In the genomic region with DNA sequence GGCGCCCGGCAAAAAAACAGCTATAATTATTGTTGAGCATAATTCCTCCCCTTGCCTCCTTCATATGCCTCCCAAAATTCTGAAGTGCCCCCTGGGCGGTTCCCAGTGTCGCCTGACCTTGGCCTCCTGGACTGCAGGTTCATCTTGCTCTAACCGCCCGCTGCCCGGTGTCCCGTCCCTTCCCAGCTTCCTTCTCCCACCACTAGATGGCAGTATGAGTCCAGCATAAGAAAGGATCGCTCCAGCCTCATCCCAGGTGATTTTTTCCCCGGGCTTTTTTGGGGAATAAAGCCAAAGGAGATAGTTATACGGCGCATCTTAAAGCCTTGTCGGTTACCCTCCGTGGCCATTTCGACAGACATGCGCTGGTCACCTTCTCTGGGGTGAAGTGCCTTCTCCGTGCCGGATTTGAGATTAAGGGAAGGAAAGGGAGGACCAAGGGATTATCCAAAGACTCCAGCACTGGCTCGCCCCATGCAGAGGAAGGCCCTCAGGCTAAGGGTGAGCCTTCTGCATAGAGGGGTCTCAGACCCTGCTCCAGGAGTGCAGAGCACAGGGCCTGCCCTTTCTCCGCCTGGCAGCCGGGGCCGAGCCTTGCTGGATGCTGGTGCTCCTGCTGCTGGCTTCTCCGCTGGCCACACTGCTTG, we compare ENCODE assay signal across 8 cellular contexts. TPM values are rescaled to one million over a fixed set of nuclear protein-coding genes. Genes with fewer than 3 reads are reported as not detected.
DNase-seq lines count a peak whose midpoint lies in the region; ATAC-seq and TF ChIP-seq lines count a peak whose summit lies in the region.

No MANE protein-coding gene starts in this region.

- no peaks in the 10 kb centered on the region for H3K9me3 Mint-ChIP-seq in CD14-positive monocyte
- no peaks in the 10 kb centered on the region for H3K9me3 Mint-ChIP-seq in activated CD4-positive, alpha-beta T cell treated with anti-CD3 and anti-CD28 coated beads, Interleukin-2, amount 10 ng/mL, durations not matched to agents 7 days and 5 days

- TF ChIP-seq POLR2A in HCT116 (IDR thresholded peaks at IDR 0.05; ENCODE audit: borderline replicate concordance, extremely low read depth, insufficient read depth, insufficient read length), result no peak

- peak overlapping the region in 1 of 2 donors; percentile 73 for H3K4me3 Mint-ChIP-seq in CD14-positive monocyte
- H3K4me3 Mint-ChIP-seq in activated CD4-positive, alpha-beta T cell treated with anti-CD3 and anti-CD28 coated beads, Interleukin-2, amount 10 ng/mL, durations not matched to agents 7 days and 5 days, result no peak overlapping the region

- peak; percentile 66 for DNase-seq in CD14-positive monocyte (ENCODE audit: low spot score)
- DNase-seq in HCT116 (ENCODE audit: low read depth, low spot score), result peak; percentile 59
- DNase-seq in NCI-H345 (lab: John Stamatoyannopoulos, UW), result peak; percentile 85
- peak; percentile 65 for DNase-seq in activated CD4-positive, alpha-beta T cell treated with anti-CD3 and anti-CD28 coated beads, Interleukin-2, amount 10 ng/mL, durations not matched to agents 7 days and 5 days
- DNase-seq in dedifferentiated amniotic fluid mesenchymal stem cell (ENCODE audit: extremely low spot score), result peak; percentile 71
- peak; percentile 61 to 84 for DNase-seq in left lung
- DNase-seq in stimulated activated CD4-positive, alpha-beta T cell treated with anti-CD3 and anti-CD28 coated beads, TNF-alpha, amount 100 ng/mL, for 4 hours (ENCODE audit: low read depth in 3 of 3), result peak; percentile 24 to 48 (median 37)

- peaks cover 5 to 20% (median 5%) of the 10 kb centered on the region in 3 donors for H3K27me3 Mint-ChIP-seq in CD14-positive monocyte (ENCODE audit: low read depth in 3 of 3)
- peaks cover 10% of the 10 kb centered on the region for H3K27me3 Mint-ChIP-seq in activated CD4-positive, alpha-beta T cell treated with anti-CD3 and anti-CD28 coated beads, Interleukin-2, amount 10 ng/mL, durations not matched to agents 7 days and 5 days

- H3K27me3 ChIP-seq in HCT116 (ENCODE audit: insufficient read depth, low read length) (no peaks in the 10 kb centered on the region), left lung (peaks cover 0 to 18% of the 10 kb centered on the region in 2 donors)

- H3K9me3 ChIP-seq in HCT116 (ENCODE audit: control insufficient read depth in 1 of 2, insufficient read depth in 1 of 2, low read depth in 1 of 2, low read length in 2 of 2) (no peaks in the 10 kb centered on the region), left lung (no peaks in the 10 kb centered on the region)

- H3K9ac ChIP-seq in HCT116 (ENCODE audit: low read length), result no peak overlapping the region

- no peaks in the 10 kb centered on the region for H3K9me2 ChIP-seq in HCT116 (ENCODE audit: insufficient read depth)

- H4K20me1 ChIP-seq in HCT116 (ENCODE audit: insufficient read depth), result no peaks in the 10 kb centered on the region

- POLR2A ChIA-PET in HCT116 (lab: Charles Lee), result no interaction called here
- POLR2A ChIA-PET in activated CD4-positive, alpha-beta T cell treated with anti-CD3 and anti-CD28 coated beads, Interleukin-2, amount 10 ng/mL, durations not matched to agents 7 days and 5 days (lab: Charles Lee), result no interaction called here

- CTCF ChIA-PET in HCT116 (lab: Charles Lee), result interaction anchor here (0.6 to 3.9 kb wide), 7 partner anchors 40 to 557 kb away, joined by 3 to 16 read pairs (median 4); no protein-coding TSS in a partner anchor
- CTCF ChIA-PET in activated CD4-positive, alpha-beta T cell treated with anti-CD3 and anti-CD28 coated beads, Interleukin-2, amount 10 ng/mL, durations not matched to agents 7 days and 5 days (lab: Charles Lee), result interaction anchor here (0.6 to 1.5 kb wide), 15 partner anchors 9 to 634 kb away, joined by 3 to 7 read pairs (median 3); no protein-coding TSS in a partner anchor

- intact Hi-C loops in CD14-positive monocyte (cut with micrococcal nuclease), result loop anchor here (5.0 to 10.0 kb wide), 6 partner anchors 259 to 634 kb away; partner anchors contain the start of genes CRYGS (in 2 of the 2) and AHSG (in 1 of the 2)
- intact Hi-C loops in HCT116 (cut with micrococcal nuclease), result loop anchor here (1.0 to 10.0 kb wide), 6 partner anchors 259 to 841 kb away; no protein-coding TSS in a partner anchor
- intact Hi-C loops in left lung (cut with DNase I), result loop anchor here in 1 of 2 donors (5.0 to 10.0 kb wide), 2 partner anchors 294 to 551 kb away; no protein-coding TSS in a partner anchor

- H3K4me1 Mint-ChIP-seq in CD14-positive monocyte, result peaks cover 15% of the 10 kb centered on the region
- peaks cover 5% of the 10 kb centered on the region for H3K4me1 Mint-ChIP-seq in activated CD4-positive, alpha-beta T cell treated with anti-CD3 and anti-CD28 coated beads, Interleukin-2, amount 10 ng/mL, durations not matched to agents 7 days and 5 days

- RAD21 ChIA-PET in HCT116 (lab: Charles Lee; ENCODE audit: low non-redundant PET in 1 of 2, low total read pairs in 2 of 2, uncharacterized antibody in 2 of 2, unreplicated experiment in 2 of 2), result interaction anchor here (1.0 to 1.1 kb wide), 3 partner anchors 259 to 557 kb away, joined by 4 to 6 read pairs (median 4); no protein-coding TSS in a partner anchor

- peak; percentile 98 for TF ChIP-seq RAD21 in HCT116 (IDR thresholded peaks at IDR 0.05; ENCODE audit: low read depth)

- H3K4me1 ChIP-seq in HCT116 (ENCODE audit: control insufficient read depth in 1 of 2, insufficient read depth in 2 of 2, low read length in 2 of 2), result peaks cover 0 to 5% of the 10 kb centered on the region in 2 experiments; a peak in 1 of 4 replicates
- peaks cover 4 to 9% of the 10 kb centered on the region in 2 donors for H3K4me1 ChIP-seq in left lung

- H3K36me3 ChIP-seq in HCT116 (ENCODE audit: control insufficient read depth in 1 of 2, insufficient read depth in 2 of 2, low read length in 2 of 2) (no peaks in the 10 kb centered on the region), left lung (no peaks in the 10 kb centered on the region)

- peak overlapping the region; percentile 45; the same call in 1 of the 2 replicates for H3K4me2 ChIP-seq in HCT116 (ENCODE audit: low read length)

- no peaks in the 10 kb centered on the region for H3K36me3 Mint-ChIP-seq in CD14-positive monocyte
- no peaks in the 10 kb centered on the region for H3K36me3 Mint-ChIP-seq in activated CD4-positive, alpha-beta T cell treated with anti-CD3 and anti-CD28 coated beads, Interleukin-2, amount 10 ng/mL, durations not matched to agents 7 days and 5 days (ENCODE audit: low read depth)

- peak overlapping the region in 1 of 7 donors; percentile 21 for H3K27ac Mint-ChIP-seq in CD14-positive monocyte
- H3K27ac Mint-ChIP-seq in activated CD4-positive, alpha-beta T cell treated with anti-CD3 and anti-CD28 coated beads, Interleukin-2, amount 10 ng/mL, durations not matched to agents 7 days and 5 days, result no peak overlapping the region

- H3K27ac ChIP-seq in HCT116 (ENCODE audit: low read depth, low read length) (no peak overlapping the region), left lung (no peak overlapping the region)

- H3K4me3 ChIP-seq in HCT116 (replicated peaks in 1 of 2; ENCODE audit: low read depth in 1 of 2, low read length in 2 of 2) (no peak overlapping the region), left lung (no peak overlapping the region)

- ATAC-seq in HCT116 (peak; percentile 99), left lung (peak; percentile 99), GM19463 (IDR thresholded peaks at IDR 0.05; ENCODE audit: unreplicated experiment) (no peak)

- no TSS peak for BruUV-seq in HCT116 (replicated peaks; lab: Mats Ljungman, UMichigan)

- H3K79me2 ChIP-seq in HCT116 (ENCODE audit: insufficient read depth, low read length), result no peaks in the 10 kb centered on the region

- TF ChIP-seq CTCF in CD14-positive monocyte (IDR thresholded peaks at IDR 0.05) (peak; percentile 91), HCT116 (IDR thresholded peaks at IDR 0.05 in 2 of 3, conservative IDR thresholded peaks at IDR 0.05 in 1 of 3; ENCODE audit: borderline replicate concordance in 1 of 3, insufficient read depth in 1 of 3, low read depth in 2 of 3, low read length in 2 of 3) (peak; percentile 88 to 96 (median 91)), left lung (IDR thresholded peaks at IDR 0.05) (peak; percentile 84 to 97)

- H2AFZ ChIP-seq in HCT116 (ENCODE audit: low read depth, low read length, poor library complexity, severe bottlenecking), result peak overlapping the region; percentile 81

TF ChIP-seq in HCT116, 20 proteins besides CTCF, POLR2A, EP300 and RAD21:
- TF ChIP-seq, protein P1, sequence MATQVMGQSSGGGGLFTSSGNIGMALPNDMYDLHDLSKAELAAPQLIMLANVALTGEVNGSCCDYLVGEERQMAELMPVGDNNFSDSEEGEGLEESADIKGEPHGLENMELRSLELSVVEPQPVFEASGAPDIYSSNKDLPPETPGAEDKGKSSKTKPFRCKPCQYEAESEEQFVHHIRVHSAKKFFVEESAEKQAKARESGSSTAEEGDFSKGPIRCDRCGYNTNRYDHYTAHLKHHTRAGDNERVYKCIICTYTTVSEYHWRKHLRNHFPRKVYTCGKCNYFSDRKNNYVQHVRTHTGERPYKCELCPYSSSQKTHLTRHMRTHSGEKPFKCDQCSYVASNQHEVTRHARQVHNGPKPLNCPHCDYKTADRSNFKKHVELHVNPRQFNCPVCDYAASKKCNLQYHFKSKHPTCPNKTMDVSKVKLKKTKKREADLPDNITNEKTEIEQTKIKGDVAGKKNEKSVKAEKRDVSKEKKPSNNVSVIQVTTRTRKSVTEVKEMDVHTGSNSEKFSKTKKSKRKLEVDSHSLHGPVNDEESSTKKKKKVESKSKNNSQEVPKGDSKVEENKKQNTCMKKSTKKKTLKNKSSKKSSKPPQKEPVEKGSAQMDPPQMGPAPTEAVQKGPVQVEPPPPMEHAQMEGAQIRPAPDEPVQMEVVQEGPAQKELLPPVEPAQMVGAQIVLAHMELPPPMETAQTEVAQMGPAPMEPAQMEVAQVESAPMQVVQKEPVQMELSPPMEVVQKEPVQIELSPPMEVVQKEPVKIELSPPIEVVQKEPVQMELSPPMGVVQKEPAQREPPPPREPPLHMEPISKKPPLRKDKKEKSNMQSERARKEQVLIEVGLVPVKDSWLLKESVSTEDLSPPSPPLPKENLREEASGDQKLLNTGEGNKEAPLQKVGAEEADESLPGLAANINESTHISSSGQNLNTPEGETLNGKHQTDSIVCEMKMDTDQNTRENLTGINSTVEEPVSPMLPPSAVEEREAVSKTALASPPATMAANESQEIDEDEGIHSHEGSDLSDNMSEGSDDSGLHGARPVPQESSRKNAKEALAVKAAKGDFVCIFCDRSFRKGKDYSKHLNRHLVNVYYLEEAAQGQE (IDR thresholded peaks at IDR 0.05; ENCODE audit: low read depth), result no peak
- peak; percentile 30 for TF ChIP-seq YY1 (IDR thresholded peaks at IDR 0.05; ENCODE audit: extremely low read depth, insufficient replicate concordance, low read depth, low read length)
TF ChIP-seq in HCT116: peak in this region for 1.

RNA-seq across cellular contexts. Expression of gene TRA2B, which starts 45.8 kb away (rescaled TPM):
- polyA plus RNA-seq in CD14-positive monocyte, result 100 to 1,000 TPM in 1 of 2 donors, 10 to 100 TPM in 1; 99.9 to 121 TPM
- total RNA-seq in HCT116 (2021; ENCODE audit: unreplicated experiment) (172 TPM), left lung (100 to 1,000 TPM in 1 of 2 donors, 10 to 100 TPM in 1; 86.0 to 124 TPM)
- polyA plus RNA-seq in HCT116 (2012), result 155 and 228 TPM in 2 replicates
- total RNA-seq in activated CD4-positive, alpha-beta T cell treated with anti-CD3 and anti-CD28 coated beads, Interleukin-2, amount 10 ng/mL, durations not matched to agents 7 days and 5 days, result 100 to 1,000 TPM; 224 to 284 TPM
